ENCODE assay signal across 19 cellular contexts in the genomic region with DNA sequence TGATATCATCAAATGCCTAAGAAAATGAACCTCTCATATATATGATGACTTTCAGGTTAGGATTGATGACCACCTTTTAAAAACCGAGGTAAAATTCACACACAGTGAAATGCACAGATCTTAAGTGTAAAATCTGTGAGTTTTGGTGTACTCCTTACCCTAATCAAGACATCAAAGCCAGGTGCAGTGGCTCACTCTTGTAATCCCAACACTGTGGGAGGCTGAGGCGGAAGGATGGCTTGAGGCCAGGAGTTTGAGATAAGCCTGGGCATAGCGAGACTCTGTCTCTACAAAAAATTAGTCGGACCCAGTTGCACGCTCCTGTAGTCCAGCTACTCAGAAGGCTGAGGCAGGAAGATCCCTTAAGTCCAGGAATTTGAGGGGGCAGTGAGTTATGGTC.
DNase-seq lines count a peak whose midpoint lies in the region; ATAC-seq lines count a peak whose summit lies in the region.
"Had no signal": no experiment of that assay in that cellular context is flagged by ENCODE, and none has a peak within 500 bp of the region (broad histone marks: within the 10 kb centered on the region; RNA-seq: fewer than 3 reads in every experiment).

No MANE protein-coding gene starts in this region.

- peak; percentile 71 for DNase-seq in G401 (ENCODE audit: low spot score)
- DNase-seq in NCI-H226, result peak; percentile 61
- peak; percentile 60 for DNase-seq in cerebellar cortex (ENCODE audit: low spot score)
- no peak for DNase-seq in AG08396 (ENCODE audit: low spot score)
- DNase-seq in HuH-7 (ENCODE audit: low spot score), result no peak
- no peak for DNase-seq in NCI-H2227 treated with DMSO at 0.1 percent for 48 hours (lab: John Stamatoyannopoulos, UW)
- DNase-seq: CD8-positive, alpha-beta memory T cell; DMS153; DND-41; HCEC 1CT; MG63; NCI-H1105 treated with DMSO at 0.1 percent for 48 hours; NCI-H2029 treated with DMSO at 0.1 percent for 48 hours; NCI-H345; NCI-H510A treated with DMSO at 0.1 percent for 48 hours; SK-N-SH; SW 1271 had no signal

- in situ Hi-C loops in G401 (cut with HindIII; ENCODE audit: low sequenced_read_pairs), result no loop called here

- ATAC-seq in HG02981 (IDR thresholded peaks at IDR 0.05; ENCODE audit: unreplicated experiment), result no peak
- ATAC-seq: A549 had no signal

Comparison
In these comparisons a context has a peak if more than half of its experiments do, and no peak if none do; other contexts are left out.
1. DNase-seq: peak in G401 (single experiment), NCI-H226 (single experiment) and cerebellar cortex (single experiment); none in AG08396 (single experiment), HuH-7 (single experiment) and NCI-H2227 treated with DMSO at 0.1 percent for 48 hours (single experiment).